ENCODE assay signal across 8 cellular contexts in genomic region chr17:58006563-58006923, GRCh38. TPM values are rescaled to one million over a fixed set of nuclear protein-coding genes. Genes with fewer than 3 reads are reported as not detected.
DNase-seq lines count a peak whose midpoint lies in the region; ATAC-seq lines count a peak whose summit lies in the region.

No MANE protein-coding gene starts in this region.

- H3K27me3 ChIP-seq in ectodermal cell (ENCODE audit: control insufficient read depth, insufficient read depth, low read length, poor library complexity, severe bottlenecking) = no peaks in the 10 kb centered on the region

- H3K4me1 ChIP-seq in ectodermal cell (ENCODE audit: control insufficient read depth, insufficient read depth, low read length) = peaks cover 19% of the 10 kb centered on the region

- H3K4me3 ChIP-seq in ectodermal cell (ENCODE audit: insufficient read depth, low read depth, low read length) = peak overlapping the region; percentile 92

- ATAC-seq in HG02852 (IDR thresholded peaks at IDR 0.05; ENCODE audit: unreplicated experiment) (peak; percentile 13), HG03095 (IDR thresholded peaks at IDR 0.05; ENCODE audit: unreplicated experiment) (no peak)

- DNase-seq in DMS114 treated with DMSO at 0.1 percent for 48 hours (lab: John Stamatoyannopoulos, UW; ENCODE audit: unreplicated experiment) = peak; percentile 64
- DNase-seq in NCI-H524 (lab: John Stamatoyannopoulos, UW) = peak; percentile 81 to 84
- peak; percentile 48 for DNase-seq in activated CD4-positive, alpha-beta T cell treated with anti-CD3 and anti-CD28 coated beads, Interleukin-2, amount 50 U/mL, for 1 hour
- DNase-seq in medulla oblongata (ENCODE audit: extremely low spot score) = peak; percentile 80
- peak; percentile 14 to 30 for DNase-seq in stimulated activated CD8-positive, alpha-beta memory T cell treated with anti-CD3 and anti-CD28 coated beads, Interleukin-15, amount 100 ng/mL, for 4 hours (ENCODE audit: low read depth in 2 of 2)

- H3K9me3 ChIP-seq in ectodermal cell (ENCODE audit: control insufficient read depth, low read length) = no peaks in the 10 kb centered on the region

- peaks cover 24% of the 10 kb centered on the region for H3K36me3 ChIP-seq in ectodermal cell (ENCODE audit: control insufficient read depth, insufficient read depth, low read length)

- WGBS in ectodermal cell, 2 experiments = 0% methylated on average over 20 of the region's 20 CpGs

- peak overlapping the region; percentile 98 for H3K27ac ChIP-seq in ectodermal cell (ENCODE audit: insufficient read depth, low read depth, low read length, poor library complexity, severe bottlenecking)

RNA-seq across cellular contexts. Expression of gene SRSF1, which starts 0.5 kb away (rescaled TPM):
- 445 TPM for polyA plus RNA-seq in ectodermal cell (2013, experiment 1 of 4)
- 423 TPM for polyA plus RNA-seq in ectodermal cell (2013, experiment 2 of 4)
- 235 TPM for polyA plus RNA-seq in ectodermal cell (2013, experiment 3 of 4)
- 254 TPM for polyA plus RNA-seq in ectodermal cell (2013, experiment 4 of 4)

RNA-seq across cellular contexts. Expression of gene VEZF1, which starts 18.5 kb away (rescaled TPM):
- 87.5 TPM for polyA plus RNA-seq in ectodermal cell (2013, experiment 1 of 4)
- 94.7 TPM for polyA plus RNA-seq in ectodermal cell (2013, experiment 2 of 4)
- 92.3 TPM for polyA plus RNA-seq in ectodermal cell (2013, experiment 3 of 4)
- polyA plus RNA-seq in ectodermal cell (2013, experiment 4 of 4) = 95.9 TPM

RNA-seq across cellular contexts. Expression of gene CUEDC1, which starts 51.3 kb away (rescaled TPM):
- polyA plus RNA-seq in ectodermal cell (2013, experiment 1 of 4) = 32.6 TPM
- 26.0 TPM for polyA plus RNA-seq in ectodermal cell (2013, experiment 2 of 4)
- 19.9 TPM for polyA plus RNA-seq in ectodermal cell (2013, experiment 3 of 4)
- 21.5 TPM for polyA plus RNA-seq in ectodermal cell (2013, experiment 4 of 4)

Comparison
In these comparisons a context has a peak if more than half of its experiments do, and no peak if none do; other contexts are left out.
1. DNase-seq: peak in every context shown above with its lines; median percentile 82 in NCI-H524; 80 in medulla oblongata; 64 in DMS114 treated with DMSO at 0.1 percent for 48 hours; 48 in activated CD4-positive, alpha-beta T cell treated with anti-CD3 and anti-CD28 coated beads, Interleukin-2, amount 50 U/mL, for 1 hour; 22 in stimulated activated CD8-positive, alpha-beta memory T cell treated with anti-CD3 and anti-CD28 coated beads, Interleukin-15, amount 100 ng/mL, for 4 hours.